21 cellular contexts compared by ENCODE assay signal in genomic region chr4:169094656-169095231, GRCh38.
DNase-seq lines count a peak whose midpoint lies in the region; ATAC-seq, FAIRE-seq and TF ChIP-seq lines count a peak whose summit lies in the region.
"Had no signal": no experiment of that assay in that cellular context is flagged by ENCODE, and none has a peak within 500 bp of the region (broad histone marks: within the 10 kb centered on the region; RNA-seq: fewer than 3 reads in every experiment).

No MANE protein-coding gene starts in this region.

- no peak for TF ChIP-seq CTCF in Calu3 (IDR thresholded peaks at IDR 0.05; ENCODE audit: unreplicated experiment)
- TF ChIP-seq CTCF in GM12878 (IDR thresholded peaks at IDR 0.05 in 2 of 3, conservative IDR thresholded peaks at IDR 0.05 in 1 of 3; ENCODE audit: control insufficient read depth in 2 of 3, extremely low read depth in 1 of 3, insufficient read depth in 1 of 3, low read depth in 3 of 3, low read length in 3 of 3) = no peak
- no peak for TF ChIP-seq CTCF in kidney (IDR thresholded peaks at IDR 0.05; ENCODE audit: borderline replicate concordance, extremely low read depth, insufficient read depth)
- no peak for TF ChIP-seq CTCF in gastrocnemius medialis (IDR thresholded peaks at IDR 0.05 in 4 of 5, conservative IDR thresholded peaks at IDR 0.05 in 1 of 5)
- no peak for TF ChIP-seq CTCF in coronary artery (IDR thresholded peaks at IDR 0.05)

- no TSS peak for BruUV-seq in Calu3 (replicated peaks; lab: Mats Ljungman, UMichigan)
- no TSS peak for BruUV-seq in GM12878 (replicated peaks; lab: Mats Ljungman, UMichigan)

- intact Hi-C loops in Calu3 (cut with micrococcal nuclease; ENCODE audit: unreplicated experiment) (no loop called here), GM12878 (cut with micrococcal nuclease; ENCODE audit: unreplicated experiment) (loop anchor here (5.0 kb wide), 1 partner anchor 308 kb away; no protein-coding TSS in a partner anchor), kidney (cut with DNase I) (no loop called here), gastrocnemius medialis (cut with DNase I; ENCODE audit: low total_unique reads) (no loop called here)

- H3K4me2 ChIP-seq in GM12878 (ENCODE audit: control insufficient read depth, insufficient read depth) = no peak overlapping the region

- CTCF ChIA-PET in Calu3 (lab: Charles Lee) = no interaction called here
- CTCF ChIA-PET in GM12878 (lab: Yijun Ruan, JAX) = interaction anchor here (1.0 kb wide), 1 partner anchor 9 kb away, joined by 3 read pairs; no protein-coding TSS in a partner anchor

- peaks cover 39% of the 10 kb centered on the region for H3K36me3 Mint-ChIP-seq in Calu3 (ENCODE audit: insufficient read depth, unreplicated experiment)
- H3K36me3 Mint-ChIP-seq: CD4-positive, CD25-positive, alpha-beta regulatory T cell; T-cell had no signal

- FAIRE-seq in HTR-8/SVneo (lab: Jason Lieb, UNC) (peak; percentile 72), GM12878 (lab: Jason Lieb, UNC) (no peak), kidney (lab: Jason Lieb, UNC) (peak; percentile 61)
- FAIRE-seq: H1 had no signal

- H3K27ac ChIP-seq in GM12878 (ENCODE audit: control insufficient read depth, insufficient read depth) = no peak overlapping the region
- H3K27ac ChIP-seq in kidney (ENCODE audit: low read depth in 2 of 2, low read length in 2 of 2) = no peak overlapping the region
- no peak overlapping the region for H3K27ac ChIP-seq in gastrocnemius medialis
- H3K27ac ChIP-seq in coronary artery = no peak overlapping the region

- TF ChIP-seq EP300 in GM12878 (IDR thresholded peaks at IDR 0.05; ENCODE audit: borderline replicate concordance in 1 of 2, control insufficient read depth in 1 of 2, low read depth in 2 of 2, low read length in 2 of 2) = no peak

- RAD21 ChIA-PET in GM12878 (lab: Charles Lee; ENCODE audit: unreplicated experiment) = no interaction called here

- no peaks in the 10 kb centered on the region for H3K79me2 ChIP-seq in GM12878 (ENCODE audit: control insufficient read depth, insufficient read depth, low read length)

- WGBS in GM12878 (ENCODE audit: insufficient coverage, insufficient replicate concordance, low lambda C conversion rate, missing lambda C conversion rate) = 100% methylated on average over 4 of the region's 4 CpGs

- H3K4me1 Mint-ChIP-seq in Calu3 (ENCODE audit: low read depth, unreplicated experiment) = peaks cover 16% of the 10 kb centered on the region
- H3K4me1 Mint-ChIP-seq: CD4-positive, CD25-positive, alpha-beta regulatory T cell had no signal

- H2AFZ ChIP-seq in GM12878 (ENCODE audit: control insufficient read depth, low read depth, low read length) = no peak overlapping the region

- SMC1A ChIA-PET in GM12878 (lab: Charles Lee; ENCODE audit: uncharacterized antibody, unreplicated experiment) = no interaction called here

- peaks cover 13% of the 10 kb centered on the region for H3K9me3 ChIP-seq in GM12878 (replicated peaks; ENCODE audit: control insufficient read depth, insufficient read depth, low read length)
- H3K9me3 ChIP-seq in kidney (ENCODE audit: control insufficient read depth in 1 of 2, low read length in 2 of 2) = peaks cover 0 to 5% of the 10 kb centered on the region in 2 donors
- H3K9me3 ChIP-seq in gastrocnemius medialis = no peaks in the 10 kb centered on the region

- ATAC-seq in GM12878 = no peak
- no peak for ATAC-seq in gastrocnemius medialis
- ATAC-seq: SK-N-SH treated with all-trans-retinoic acid at 6 μM for 48 hours, T-cell had no signal

- H3K9ac ChIP-seq in GM12878 (ENCODE audit: control insufficient read depth, insufficient read depth, low read length) (no peak overlapping the region), kidney (ENCODE audit: low read length in 2 of 2) (no peak overlapping the region)

- peaks cover 2% of the 10 kb centered on the region for H3K9me3 Mint-ChIP-seq in Calu3 (ENCODE audit: low read depth, unreplicated experiment)

- H3K4me3 ChIP-seq in GM12878 = no peak overlapping the region
- H3K4me3 ChIP-seq in kidney (ENCODE audit: low read length in 2 of 2) = no peak overlapping the region
- H3K4me3 ChIP-seq in gastrocnemius medialis = no peak overlapping the region
- no peak overlapping the region for H3K4me3 ChIP-seq in coronary artery

- H4K20me1 ChIP-seq in GM12878 (ENCODE audit: control insufficient read depth, insufficient read depth) = no peaks in the 10 kb centered on the region

- TF ChIP-seq POLR2A in GM12878 (IDR thresholded peaks at IDR 0.05; ENCODE audit: low read depth, low read length) (no peak), gastrocnemius medialis (IDR thresholded peaks at IDR 0.05) (no peak)

- H3K4me1 ChIP-seq in GM12878 (ENCODE audit: control insufficient read depth, insufficient read depth, low read length) = peaks cover 38% of the 10 kb centered on the region
- peaks cover under 1 to 2% of the 10 kb centered on the region in 2 donors for H3K4me1 ChIP-seq in kidney (ENCODE audit: control insufficient read depth in 1 of 2, insufficient read depth in 1 of 2, low read depth in 1 of 2, low read length in 2 of 2)
- H3K4me1 ChIP-seq in gastrocnemius medialis = peaks cover 0 to 6% of the 10 kb centered on the region in 2 donors
- H3K4me1 ChIP-seq: Caco-2 had no signal

- H3K27me3 Mint-ChIP-seq in Calu3 (ENCODE audit: unreplicated experiment) = no peaks in the 10 kb centered on the region
- H3K27me3 Mint-ChIP-seq: CD4-positive, CD25-positive, alpha-beta regulatory T cell; IgD-negative memory B cell had no signal

- POLR2A ChIA-PET in GM12878 (lab: Charles Lee) = no interaction called here

- H3K27me3 ChIP-seq in GM12878 (replicated peaks in 1 of 2; ENCODE audit: control insufficient read depth in 2 of 2, insufficient read depth in 2 of 2, low read length in 1 of 2) = no peaks in the 10 kb centered on the region
- no peaks in the 10 kb centered on the region for H3K27me3 ChIP-seq in gastrocnemius medialis

- H3K27ac Mint-ChIP-seq in Calu3 (ENCODE audit: unreplicated experiment) = peak overlapping the region; percentile 33
- H3K27ac Mint-ChIP-seq: CD4-positive, CD25-positive, alpha-beta regulatory T cell; IgD-negative memory B cell; T-cell had no signal

- H3K4me3 Mint-ChIP-seq in Calu3 (ENCODE audit: low read depth, unreplicated experiment) = no peak overlapping the region
- H3K4me3 Mint-ChIP-seq: CD4-positive, CD25-positive, alpha-beta regulatory T cell; IgD-negative memory B cell; T-cell had no signal

- no peak for DNase-seq in Calu3
- DNase-seq in HTR-8/SVneo (ENCODE audit: insufficient read length, low spot score) = no peak
- DNase-seq in GM12878 (ENCODE audit: low read depth, low spot score) = no peak
- no peak for DNase-seq in kidney
- no peak for DNase-seq in KBM-7
- DNase-seq in activated CD4-positive, alpha-beta T cell treated with anti-CD3 and anti-CD28 coated beads, Interleukin-2, amount 50 U/mL, for 1 hour = no peak
- DNase-seq in gastrocnemius medialis = no peak
- DNase-seq in coronary artery (ENCODE audit: low spot score) = no peak
- DNase-seq: Caco-2; CD4-positive, CD25-positive, alpha-beta regulatory T cell; Karpas-422; NCI-H1105 treated with DMSO at 0.1 percent for 48 hours; NCI-H1694; NCI-H2081; NCI-H446 treated with DMSO at 0.1 percent for 48 hours; NCI-H748 treated with DMSO at 0.1 percent for 48 hours; SIG-M5; T-cell had no signal

- H3K36me3 ChIP-seq in GM12878 (ENCODE audit: control insufficient read depth in 2 of 2, insufficient read depth in 2 of 2, low read length in 1 of 2) (peaks cover 0 to 3% of the 10 kb centered on the region in 2 experiments; a peak in 1 of 4 replicates), kidney (ENCODE audit: control insufficient read depth in 1 of 2, insufficient read depth in 2 of 2, low read length in 2 of 2) (peaks cover 7 to 15% of the 10 kb centered on the region in 2 donors), gastrocnemius medialis (peaks cover 0 to 25% of the 10 kb centered on the region in 2 donors)

- in situ Hi-C loops in GM12878 (cut with MboI) (no loop called here), KBM-7 (cut with MboI; ENCODE audit: low pct_unique_long_range_greater_than_20kb, low sequenced_read_pairs) (no loop called here), gastrocnemius medialis (cut with MboI; ENCODE audit: low sequenced_read_pairs in 4 of 4) (no loop called here)

- no peak; the same call in 1 of the 2 replicates for TF ChIP-seq RAD21 in GM12878 (IDR thresholded peaks at IDR 0.05; ENCODE audit: insufficient read depth, low read depth, low read length)

TF ChIP-seq in GM12878, 131 proteins besides CTCF, POLR2A, EP300 and RAD21 (continues in another document):
- TF ChIP-seq NFIC (IDR thresholded peaks at IDR 0.05; ENCODE audit: low read depth, low read length) (peak; percentile 77; the same call in 1 of the 2 replicates), IKZF2 (IDR thresholded peaks at IDR 0.05) (peak; percentile 12 to 16; a peak in 1 of 4 replicates), TAF1 (IDR thresholded peaks at IDR 0.05; ENCODE audit: borderline replicate concordance, low read depth, low read length) (no peak), ZNF592 (IDR thresholded peaks at IDR 0.05) (no peak), CBX5 (IDR thresholded peaks at IDR 0.05; ENCODE audit: low read depth) (no peak), CREM (IDR thresholded peaks at IDR 0.05; ENCODE audit: low read depth) (peak; percentile 43; the same call in 1 of the 2 replicates)
